In the genomic region with DNA sequence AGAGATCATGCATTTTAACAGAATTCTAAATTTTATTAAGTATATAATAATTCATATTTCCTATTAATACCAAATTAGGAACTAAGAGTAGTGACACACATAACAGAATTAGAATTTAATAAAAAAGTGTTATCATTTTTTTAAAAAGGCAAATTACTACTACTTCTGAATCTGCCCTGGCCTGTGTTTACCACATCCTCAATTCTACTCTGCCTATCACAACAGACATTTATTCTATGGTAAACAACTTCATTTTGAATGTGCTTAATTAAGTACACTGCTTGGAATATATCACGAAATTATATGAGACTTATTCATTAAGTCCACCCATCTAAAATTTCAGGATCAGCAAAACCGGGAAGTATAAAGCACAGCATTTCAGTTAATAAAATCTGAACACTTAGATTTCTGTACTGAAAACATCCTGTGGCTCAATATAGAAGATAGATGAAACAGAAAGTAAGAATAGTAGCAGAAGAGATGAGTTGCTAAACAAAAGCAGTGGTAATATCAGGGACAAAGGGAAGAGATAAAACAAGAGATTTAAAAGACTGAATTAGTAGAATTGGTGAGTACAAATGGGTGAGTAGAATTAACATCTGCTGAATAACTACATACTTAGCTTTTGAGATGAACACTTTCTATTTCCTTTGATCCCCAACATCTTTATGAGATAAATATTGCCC, we compare ENCODE assay signal across 11 cellular contexts. TPM values are rescaled to one million over a fixed set of nuclear protein-coding genes. Genes with fewer than 3 reads are reported as not detected.
DNase-seq lines count a peak whose midpoint lies in the region; ATAC-seq, FAIRE-seq and TF ChIP-seq lines count a peak whose summit lies in the region.
"Had no signal": no experiment of that assay in that cellular context is flagged by ENCODE, and none has a peak within 500 bp of the region (broad histone marks: within the 10 kb centered on the region; RNA-seq: fewer than 3 reads in every experiment).

No MANE protein-coding gene starts in this region.

- WGBS in A549 (ENCODE audit: missing lambda C conversion rate), result 71% methylated on average over 2 of the region's 2 CpGs

- H2AFZ ChIP-seq in OCI-LY3 (ENCODE audit: low read depth, low read length), result no peak overlapping the region

- FAIRE-seq in A549 (lab: Jason Lieb, UNC), result no peak

- POLR2A ChIA-PET in A549 (lab: Yijun Ruan, JAX), result no interaction called here

- H3K36me3 Mint-ChIP-seq in mesothelial cell of epicardium, result peaks cover 1% of the 10 kb centered on the region

- H3K9me3 ChIP-seq in A549 (no peaks in the 10 kb centered on the region), OCI-LY3 (ENCODE audit: insufficient read depth, low read length) (no peaks in the 10 kb centered on the region)
- H3K9me3 ChIP-seq: gastrocnemius medialis had no signal

- no peak for TF ChIP-seq RAD21 in A549 (conservative IDR thresholded peaks at IDR 0.05 in 1 of 2, IDR thresholded peaks at IDR 0.05 in 1 of 2)

- TF ChIP-seq POLR2A in A549 (IDR thresholded peaks at IDR 0.05; ENCODE audit: low read length), result no peak

- H3K27ac ChIP-seq in A549, result peak overlapping the region; percentile 59 to 61; a peak in 5 of 6 replicates
- H3K27ac ChIP-seq in OCI-LY3 (ENCODE audit: low read length), result peak overlapping the region; percentile 26; the same call in 1 of the 2 replicates
- H3K27ac ChIP-seq: gastrocnemius medialis had no signal

- H4K20me1 ChIP-seq in OCI-LY3 (ENCODE audit: insufficient read depth, low read length), result peaks cover 22% of the 10 kb centered on the region

- ATAC-seq in A549 (no peak), GM18868 (IDR thresholded peaks at IDR 0.05; ENCODE audit: unreplicated experiment) (peak; percentile 22), HG02852 (IDR thresholded peaks at IDR 0.05; ENCODE audit: unreplicated experiment) (peak; percentile 23)
- ATAC-seq: gastrocnemius medialis had no signal

- H3K9ac ChIP-seq in OCI-LY3 (ENCODE audit: low read length), result no peak overlapping the region

- TF ChIP-seq EP300 in A549 (IDR thresholded peaks at IDR 0.05), result no peak

- H3K4me3 Mint-ChIP-seq in mesothelial cell of epicardium, result no peak overlapping the region

- H3K4me1 ChIP-seq in A549 (peaks cover 66% of the 10 kb centered on the region), OCI-LY3 (ENCODE audit: low read length) (peaks cover 23% of the 10 kb centered on the region)

- no peaks in the 10 kb centered on the region for H3K27me3 Mint-ChIP-seq in mesothelial cell of epicardium (ENCODE audit: low read depth)

- H3K4me3 ChIP-seq in A549 (no peak overlapping the region), OCI-LY3 (ENCODE audit: low read length) (peak overlapping the region; percentile 38)
- H3K4me3 ChIP-seq: gastrocnemius medialis had no signal

- H3K27ac Mint-ChIP-seq in mesothelial cell of epicardium, result no peak overlapping the region

- peaks cover 33% of the 10 kb centered on the region for H3K36me3 ChIP-seq in OCI-LY3 (replicated peaks; ENCODE audit: low read depth, low read length)

- TF ChIP-seq CTCF in A549 (IDR thresholded peaks at IDR 0.05), result no peak
- TF ChIP-seq CTCF in OCI-LY3 (IDR thresholded peaks at IDR 0.05; ENCODE audit: low read depth, low read length), result no peak
- no peak for TF ChIP-seq CTCF in mesothelial cell of epicardium (IDR thresholded peaks at IDR 0.05; ENCODE audit: unreplicated experiment)

- CTCF ChIA-PET in A549 (lab: Yijun Ruan, JAX), result interaction anchor here (0.9 to 2.2 kb wide), 3 partner anchors 30 to 79 kb away, joined by 3 to 10 read pairs (median 4); no protein-coding TSS in a partner anchor

- H3K27me3 ChIP-seq in OCI-LY3 (ENCODE audit: low read depth, low read length), result no peaks in the 10 kb centered on the region
- H3K27me3 ChIP-seq: gastrocnemius medialis had no signal

- H3K79me2 ChIP-seq in OCI-LY3 (ENCODE audit: low read length), result peaks cover 90% of the 10 kb centered on the region

- DNase-seq in A549 (ENCODE audit: low read depth in 1 of 2, low spot score in 1 of 2) (no peak), CD1c-positive myeloid dendritic cell (ENCODE audit: extremely low spot score) (no peak), Ammon's horn (ENCODE audit: low spot score) (no peak), AG08395 (ENCODE audit: low spot score) (no peak), mesothelial cell of epicardium (ENCODE audit: low spot score in 2 of 2, unreplicated experiment in 2 of 2) (no peak)
- DNase-seq: gastrocnemius medialis, GOT3, NCI-H2029 treated with DMSO at 0.1 percent for 48 hours had no signal

- H3K4me1 Mint-ChIP-seq in mesothelial cell of epicardium, result peaks cover 18% of the 10 kb centered on the region

- H3K4me2 ChIP-seq in A549 (peak overlapping the region; percentile 83), OCI-LY3 (ENCODE audit: low read length) (peak overlapping the region; percentile 61)

- H3K9me3 Mint-ChIP-seq in mesothelial cell of epicardium, result no peaks in the 10 kb centered on the region

TF ChIP-seq in A549, 52 proteins besides CTCF, POLR2A, EP300 and RAD21:
- peak; percentile 36 for TF ChIP-seq MAFK (IDR thresholded peaks at IDR 0.05; ENCODE audit: partially characterized antibody)
- no peak for TF ChIP-seq JUNB (IDR thresholded peaks at IDR 0.05)

RNA-seq across cellular contexts. Expression of a gene that starts 3.7 kb away (rescaled TPM):
- polyA plus RNA-seq in A549 (2011; rRNA removed), result 34.2 and 51.6 TPM in 2 replicates
- 7.7 and 8.8 TPM in 2 replicates for polyA plus RNA-seq in A549 (2012; cell fraction: cytosol; rRNA removed)
- polyA plus RNA-seq in A549 (2012; cell fraction: nucleus; rRNA removed), result 7.3 and 10.1 TPM in 2 replicates
- polyA plus RNA-seq in A549 (2017; fragmentation: RNase III; extraction: RNeasy Plus Mini Kit Qiagen cat#74134 plus additional on column Dnase treatment), result 26.0 to 30.7 TPM (median 29.9 TPM) in 3 replicates
- 19.1 and 21.2 TPM in 2 replicates for polyA minus RNA-seq in A549 (2011; rRNA and poly(A)+ RNA removed)
- total RNA-seq in mesothelial cell of epicardium, result 21.5 to 24.7 TPM (median 22.2 TPM) in 3 replicates

RNA-seq across cellular contexts. Expression of a gene that starts 4.0 kb away (rescaled TPM):
- polyA plus RNA-seq in A549 (2011; rRNA removed), result 31.6 and 40.7 TPM in 2 replicates
- polyA plus RNA-seq in A549 (2012; cell fraction: cytosol; rRNA removed), result 5.6 and 6.7 TPM in 2 replicates
- polyA plus RNA-seq in A549 (2012; cell fraction: nucleus; rRNA removed), result 23.6 and 31.1 TPM in 2 replicates
- 16.2 to 18.1 TPM (median 16.8 TPM) in 3 replicates for polyA plus RNA-seq in A549 (2017; fragmentation: RNase III; extraction: RNeasy Plus Mini Kit Qiagen cat#74134 plus additional on column Dnase treatment)
- 35.7 and 37.5 TPM in 2 replicates for polyA minus RNA-seq in A549 (2011; rRNA and poly(A)+ RNA removed)
- total RNA-seq in mesothelial cell of epicardium, result 17.0 to 19.6 TPM (median 17.8 TPM) in 3 replicates

Comparison
In these comparisons a context has a peak if more than half of its experiments do, and no peak if none do; other contexts are left out.
1. ATAC-seq: peak in GM18868 (single experiment) and HG02852 (single experiment); none in A549 (0 of 2).